Comparison of ENCODE assay signal across 1 cellular context in the genomic region with DNA sequence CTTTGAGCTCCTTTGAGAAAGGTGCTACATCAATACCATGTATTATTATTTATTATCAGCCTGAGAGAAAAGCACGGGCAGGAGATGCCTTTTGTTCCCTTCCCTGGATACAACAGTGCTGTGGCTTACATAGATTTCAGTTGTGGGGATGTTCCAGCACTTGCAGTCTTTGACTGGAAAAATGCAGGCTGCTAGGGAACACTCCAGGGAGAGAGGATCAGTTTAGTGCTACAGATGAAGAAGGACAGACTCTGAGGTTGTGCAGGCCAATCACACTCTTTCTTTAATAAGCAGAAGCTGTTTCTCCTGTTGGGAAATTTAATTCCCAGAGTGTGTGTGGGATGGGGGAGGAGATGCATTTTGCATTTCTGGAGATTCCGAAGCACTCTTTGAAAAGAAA.
TF ChIP-seq lines count a peak whose summit lies in the region.

No MANE protein-coding gene starts in this region.

TF ChIP-seq in WTC11, 78 proteins besides CTCF, POLR2A, EP300 and RAD21 (continued from another document):
- TF ChIP-seq, protein P1, sequence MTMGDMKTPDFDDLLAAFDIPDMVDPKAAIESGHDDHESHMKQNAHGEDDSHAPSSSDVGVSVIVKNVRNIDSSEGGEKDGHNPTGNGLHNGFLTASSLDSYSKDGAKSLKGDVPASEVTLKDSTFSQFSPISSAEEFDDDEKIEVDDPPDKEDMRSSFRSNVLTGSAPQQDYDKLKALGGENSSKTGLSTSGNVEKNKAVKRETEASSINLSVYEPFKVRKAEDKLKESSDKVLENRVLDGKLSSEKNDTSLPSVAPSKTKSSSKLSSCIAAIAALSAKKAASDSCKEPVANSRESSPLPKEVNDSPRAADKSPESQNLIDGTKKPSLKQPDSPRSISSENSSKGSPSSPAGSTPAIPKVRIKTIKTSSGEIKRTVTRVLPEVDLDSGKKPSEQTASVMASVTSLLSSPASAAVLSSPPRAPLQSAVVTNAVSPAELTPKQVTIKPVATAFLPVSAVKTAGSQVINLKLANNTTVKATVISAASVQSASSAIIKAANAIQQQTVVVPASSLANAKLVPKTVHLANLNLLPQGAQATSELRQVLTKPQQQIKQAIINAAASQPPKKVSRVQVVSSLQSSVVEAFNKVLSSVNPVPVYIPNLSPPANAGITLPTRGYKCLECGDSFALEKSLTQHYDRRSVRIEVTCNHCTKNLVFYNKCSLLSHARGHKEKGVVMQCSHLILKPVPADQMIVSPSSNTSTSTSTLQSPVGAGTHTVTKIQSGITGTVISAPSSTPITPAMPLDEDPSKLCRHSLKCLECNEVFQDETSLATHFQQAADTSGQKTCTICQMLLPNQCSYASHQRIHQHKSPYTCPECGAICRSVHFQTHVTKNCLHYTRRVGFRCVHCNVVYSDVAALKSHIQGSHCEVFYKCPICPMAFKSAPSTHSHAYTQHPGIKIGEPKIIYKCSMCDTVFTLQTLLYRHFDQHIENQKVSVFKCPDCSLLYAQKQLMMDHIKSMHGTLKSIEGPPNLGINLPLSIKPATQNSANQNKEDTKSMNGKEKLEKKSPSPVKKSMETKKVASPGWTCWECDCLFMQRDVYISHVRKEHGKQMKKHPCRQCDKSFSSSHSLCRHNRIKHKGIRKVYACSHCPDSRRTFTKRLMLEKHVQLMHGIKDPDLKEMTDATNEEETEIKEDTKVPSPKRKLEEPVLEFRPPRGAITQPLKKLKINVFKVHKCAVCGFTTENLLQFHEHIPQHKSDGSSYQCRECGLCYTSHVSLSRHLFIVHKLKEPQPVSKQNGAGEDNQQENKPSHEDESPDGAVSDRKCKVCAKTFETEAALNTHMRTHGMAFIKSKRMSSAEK (CRISPR knock-in tag; IDR thresholded peaks at IDR 0.05; ENCODE audit: borderline replicate concordance), result no peak
- TF ChIP-seq, protein P2, sequence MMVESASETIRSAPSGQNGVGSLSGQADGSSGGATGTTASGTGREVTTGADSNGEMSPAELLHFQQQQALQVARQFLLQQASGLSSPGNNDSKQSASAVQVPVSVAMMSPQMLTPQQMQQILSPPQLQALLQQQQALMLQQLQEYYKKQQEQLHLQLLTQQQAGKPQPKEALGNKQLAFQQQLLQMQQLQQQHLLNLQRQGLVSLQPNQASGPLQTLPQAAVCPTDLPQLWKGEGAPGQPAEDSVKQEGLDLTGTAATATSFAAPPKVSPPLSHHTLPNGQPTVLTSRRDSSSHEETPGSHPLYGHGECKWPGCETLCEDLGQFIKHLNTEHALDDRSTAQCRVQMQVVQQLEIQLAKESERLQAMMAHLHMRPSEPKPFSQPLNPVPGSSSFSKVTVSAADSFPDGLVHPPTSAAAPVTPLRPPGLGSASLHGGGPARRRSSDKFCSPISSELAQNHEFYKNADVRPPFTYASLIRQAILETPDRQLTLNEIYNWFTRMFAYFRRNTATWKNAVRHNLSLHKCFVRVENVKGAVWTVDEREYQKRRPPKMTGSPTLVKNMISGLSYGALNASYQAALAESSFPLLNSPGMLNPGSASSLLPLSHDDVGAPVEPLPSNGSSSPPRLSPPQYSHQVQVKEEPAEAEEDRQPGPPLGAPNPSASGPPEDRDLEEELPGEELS (CRISPR knock-in tag; IDR thresholded peaks at IDR 0.05), result no peak
- TF ChIP-seq TCF7 (CRISPR knock-in tag; IDR thresholded peaks at IDR 0.05; ENCODE audit: low read depth) (no peak), JAZF1 (CRISPR knock-in tag; IDR thresholded peaks at IDR 0.05) (no peak), MXD4 (CRISPR knock-in tag; IDR thresholded peaks at IDR 0.05; ENCODE audit: borderline replicate concordance) (no peak), ETV6 (CRISPR knock-in tag; IDR thresholded peaks at IDR 0.05) (no peak), TEAD4 (CRISPR knock-in tag; IDR thresholded peaks at IDR 0.05) (no peak), SP1 (CRISPR knock-in tag; conservative IDR thresholded peaks at IDR 0.05) (no peak)
- TF ChIP-seq, protein P3, sequence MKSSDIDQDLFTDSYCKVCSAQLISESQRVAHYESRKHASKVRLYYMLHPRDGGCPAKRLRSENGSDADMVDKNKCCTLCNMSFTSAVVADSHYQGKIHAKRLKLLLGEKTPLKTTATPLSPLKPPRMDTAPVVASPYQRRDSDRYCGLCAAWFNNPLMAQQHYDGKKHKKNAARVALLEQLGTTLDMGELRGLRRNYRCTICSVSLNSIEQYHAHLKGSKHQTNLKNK (CRISPR knock-in tag; IDR thresholded peaks at IDR 0.05), result no peak
